Comparison of ENCODE assay signal across 10 cellular contexts in genomic region chr12:124837958-124838803, GRCh38. TPM values are rescaled to one million over a fixed set of nuclear protein-coding genes. Genes with fewer than 3 reads are reported as not detected.
A peak's percentile ranks its signal among the peaks of the same experiment; 100 is the strongest.
DNase-seq lines count a peak whose midpoint lies in the region; ATAC-seq and TF ChIP-seq lines count a peak whose summit lies in the region.
"Had no signal": no experiment of that assay in that cellular context is flagged by ENCODE, and none has a peak within 500 bp of the region (broad histone marks: within the 10 kb centered on the region; RNA-seq: fewer than 3 reads in every experiment).

No MANE protein-coding gene starts in this region.

- 30% methylated on average over 16 of the region's 16 CpGs for WGBS in right cardiac atrium
- WGBS in stomach, 5 donors, result 45 to 64% (median 52%) methylated on average over 13 to 16 of the region's 16 CpGs

- no peaks in the 10 kb centered on the region for H3K36me3 ChIP-seq in stomach

- no peaks in the 10 kb centered on the region for H3K9me3 Mint-ChIP-seq in activated T-cell treated with anti-CD3 and anti-CD28 coated beads, Interleukin-2, amount 50 U/mL, for 72 hours
- H3K9me3 Mint-ChIP-seq in T-helper 2 cell treated with Interferon-gamma antibody and Interleukin-4, amounts not matched to agents 5 μg/mL and 100 μg/mL, for 36 hours, result no peaks in the 10 kb centered on the region
- H3K9me3 Mint-ChIP-seq: T-helper 1 cell treated with Interleukin-12 subunit alpha and Interleukin-12 subunit beta and Interleukin-4 antibody, amounts not matched to agents 30 μg/mL and 1 μg/mL, for 36 hours had no signal

- TF ChIP-seq CTCF in stomach (IDR thresholded peaks at IDR 0.05), result no peak

- H3K27ac Mint-ChIP-seq in activated T-cell treated with anti-CD3 and anti-CD28 coated beads, Interleukin-2, amount 50 U/mL, for 72 hours, result no peak overlapping the region
- no peak overlapping the region for H3K27ac Mint-ChIP-seq in T-helper 2 cell treated with Interferon-gamma antibody and Interleukin-4, amounts not matched to agents 5 μg/mL and 100 μg/mL, for 36 hours
- H3K27ac Mint-ChIP-seq: B cell; T-helper 1 cell treated with Interleukin-12 subunit alpha and Interleukin-12 subunit beta and Interleukin-4 antibody, amounts not matched to agents 30 μg/mL and 1 μg/mL, for 36 hours had no signal

- H3K27me3 ChIP-seq in right cardiac atrium (ENCODE audit: control insufficient read depth, insufficient read depth) (no peaks in the 10 kb centered on the region), stomach (no peaks in the 10 kb centered on the region)

- DNase-seq in SIG-M5 treated with dmso at 0.1 percent for 504 hours (lab: John Stamatoyannopoulos, UW; ENCODE audit: unreplicated experiment) (peak; percentile 62), SIG-M5 (lab: John Stamatoyannopoulos, UW) (no peak), amygdala (lab: John Stamatoyannopoulos, UW) (peak in 37 of 56 donors; percentile 8 to 87 (median 51)), right cardiac atrium (peak; percentile 75 to 87 (median 79)), stomach (peak; percentile 60)
- no peak for DNase-seq in activated T-cell treated with anti-CD3 and anti-CD28 coated beads, Interleukin-2, amount 50 U/mL, for 72 hours
- DNase-seq in activated CD4-positive, CD25-positive, alpha-beta regulatory T cell treated with anti-CD3 and anti-CD28 coated beads, Interleukin-2, amount 50 U/mL, for 72 hours, result no peak
- no peak for DNase-seq in T-helper 2 cell treated with Interferon-gamma antibody and Interleukin-4, amounts not matched to agents 5 μg/mL and 100 μg/mL, for 36 hours (ENCODE audit: low spot score)

- H3K9me3 ChIP-seq in right cardiac atrium (ENCODE audit: control insufficient read depth, low read length) (no peaks in the 10 kb centered on the region), stomach (no peaks in the 10 kb centered on the region)

- peaks cover 5% of the 10 kb centered on the region for H3K4me1 Mint-ChIP-seq in activated T-cell treated with anti-CD3 and anti-CD28 coated beads, Interleukin-2, amount 50 U/mL, for 72 hours (ENCODE audit: low read depth)
- H3K4me1 Mint-ChIP-seq in T-helper 2 cell treated with Interferon-gamma antibody and Interleukin-4, amounts not matched to agents 5 μg/mL and 100 μg/mL, for 36 hours (ENCODE audit: low read depth), result peaks cover 2% of the 10 kb centered on the region
- H3K4me1 Mint-ChIP-seq: B cell had no signal

- intact Hi-C loops in right cardiac atrium (cut with DNase I) (no loop called here), stomach (cut with DNase I; ENCODE audit: low total_unique reads) (no loop called here)

- H3K4me3 ChIP-seq in right cardiac atrium (ENCODE audit: low read length), result no peak overlapping the region
- H3K4me3 ChIP-seq in stomach, result no peak overlapping the region

- no peak for TF ChIP-seq POLR2A in stomach (IDR thresholded peaks at IDR 0.05)

- peaks cover 0 to 2% of the 10 kb centered on the region in 2 donors for H3K36me3 Mint-ChIP-seq in activated T-cell treated with anti-CD3 and anti-CD28 coated beads, Interleukin-2, amount 50 U/mL, for 72 hours (ENCODE audit: insufficient read depth in 2 of 2)
- no peaks in the 10 kb centered on the region for H3K36me3 Mint-ChIP-seq in T-helper 2 cell treated with Interferon-gamma antibody and Interleukin-4, amounts not matched to agents 5 μg/mL and 100 μg/mL, for 36 hours (ENCODE audit: low read depth)

- H3K4me3 Mint-ChIP-seq in activated T-cell treated with anti-CD3 and anti-CD28 coated beads, Interleukin-2, amount 50 U/mL, for 72 hours, result no peak overlapping the region
- no peak overlapping the region for H3K4me3 Mint-ChIP-seq in T-helper 2 cell treated with Interferon-gamma antibody and Interleukin-4, amounts not matched to agents 5 μg/mL and 100 μg/mL, for 36 hours
- H3K4me3 Mint-ChIP-seq: B cell; T-helper 1 cell treated with Interleukin-12 subunit alpha and Interleukin-12 subunit beta and Interleukin-4 antibody, amounts not matched to agents 30 μg/mL and 1 μg/mL, for 36 hours had no signal

- peak overlapping the region; percentile 89 for H3K27ac ChIP-seq in right cardiac atrium (ENCODE audit: low read length)
- H3K27ac ChIP-seq in stomach, result peak overlapping the region in 4 of 5 donors; percentile 31 to 71 (median 34)

- peaks cover 15% of the 10 kb centered on the region for H3K4me1 ChIP-seq in right cardiac atrium (ENCODE audit: control insufficient read depth, insufficient read depth, low read length)
- peaks cover 10 to 28% (median 16%) of the 10 kb centered on the region in 4 donors for H3K4me1 ChIP-seq in stomach

- H3K27me3 Mint-ChIP-seq in activated T-cell treated with anti-CD3 and anti-CD28 coated beads, Interleukin-2, amount 50 U/mL, for 72 hours (ENCODE audit: low read depth), result no peaks in the 10 kb centered on the region
- H3K27me3 Mint-ChIP-seq in T-helper 2 cell treated with Interferon-gamma antibody and Interleukin-4, amounts not matched to agents 5 μg/mL and 100 μg/mL, for 36 hours (ENCODE audit: low read depth), result no peaks in the 10 kb centered on the region
- H3K27me3 Mint-ChIP-seq: B cell had no signal

- no peak for TF ChIP-seq EP300 in stomach (IDR thresholded peaks at IDR 0.05)

- peak; percentile 71 to 79 for ATAC-seq in right cardiac atrium
- no peak for ATAC-seq in activated T-cell treated with anti-CD3 and anti-CD28 coated beads, Interleukin-2, amount 50 U/mL, for 72 hours (replicated peaks in 1 of 2)

RNA-seq across cellular contexts. Expression of gene SCARB1, which starts 25.5 kb away (rescaled TPM):
- total RNA-seq in right cardiac atrium (10 to 100 TPM; 15.7 to 22.9 (median 20.0) TPM), stomach (10 to 100 TPM in 2 of 5 donors, 1 to 10 TPM in 3; 2.9 to 63.7 (median 8.3) TPM)
- polyA plus RNA-seq in right cardiac atrium (17.0 TPM), stomach (10 to 100 TPM in 1 of 3 donors, 1 to 10 TPM in 2; 6.7 to 19.4 (median 9.3) TPM)
- total RNA-seq in activated T-cell treated with anti-CD3 and anti-CD28 coated beads, Interleukin-2, amount 50 U/mL, for 72 hours, result 10 to 100 TPM; 13.4 to 14.5 TPM

Comparison
In these comparisons a context has a peak if more than half of its experiments do, and no peak if none do; other contexts are left out.
1. DNase-seq: peak in SIG-M5 treated with dmso at 0.1 percent for 504 hours (single experiment), amygdala (37 of 56), right cardiac atrium (3 of 3) and stomach (single experiment); none in SIG-M5 (single experiment), activated T-cell treated with anti-CD3 and anti-CD28 coated beads, Interleukin-2, amount 50 U/mL, for 72 hours (0 of 2), activated CD4-positive, CD25-positive, alpha-beta regulatory T cell treated with anti-CD3 and anti-CD28 coated beads, Interleukin-2, amount 50 U/mL, for 72 hours (single experiment) and T-helper 2 cell treated with Interferon-gamma antibody and Interleukin-4, amounts not matched to agents 5 μg/mL and 100 μg/mL, for 36 hours (single experiment).
2. ATAC-seq: peak in right cardiac atrium (2 of 2); none in activated T-cell treated with anti-CD3 and anti-CD28 coated beads, Interleukin-2, amount 50 U/mL, for 72 hours (0 of 2).